In the genomic region with DNA sequence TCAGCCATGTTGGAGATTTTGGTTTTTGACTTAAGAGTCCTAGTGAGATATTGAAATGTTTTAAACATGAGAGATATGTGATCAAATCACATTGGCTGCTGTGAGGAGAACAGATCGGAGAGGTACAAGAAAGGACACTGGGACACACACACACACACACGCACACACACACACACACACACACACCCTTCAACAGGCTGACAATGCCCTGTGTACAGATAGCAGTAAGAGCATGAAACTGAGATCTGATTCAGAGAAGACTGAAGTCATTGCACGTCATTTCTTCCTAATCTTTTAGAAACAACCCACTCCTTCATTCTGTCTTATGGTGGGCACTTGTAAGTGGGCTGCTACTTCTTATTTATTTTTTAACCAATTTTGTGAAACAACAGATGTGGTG, we compare ENCODE assay signal across 1 cellular context.
TF ChIP-seq lines count a peak whose summit lies in the region.

No MANE protein-coding gene starts in this region.

TF ChIP-seq in K562, 482 proteins besides CTCF, POLR2A, EP300 and RAD21 (continued from another document and continues in another):
- TF ChIP-seq, protein P1, sequence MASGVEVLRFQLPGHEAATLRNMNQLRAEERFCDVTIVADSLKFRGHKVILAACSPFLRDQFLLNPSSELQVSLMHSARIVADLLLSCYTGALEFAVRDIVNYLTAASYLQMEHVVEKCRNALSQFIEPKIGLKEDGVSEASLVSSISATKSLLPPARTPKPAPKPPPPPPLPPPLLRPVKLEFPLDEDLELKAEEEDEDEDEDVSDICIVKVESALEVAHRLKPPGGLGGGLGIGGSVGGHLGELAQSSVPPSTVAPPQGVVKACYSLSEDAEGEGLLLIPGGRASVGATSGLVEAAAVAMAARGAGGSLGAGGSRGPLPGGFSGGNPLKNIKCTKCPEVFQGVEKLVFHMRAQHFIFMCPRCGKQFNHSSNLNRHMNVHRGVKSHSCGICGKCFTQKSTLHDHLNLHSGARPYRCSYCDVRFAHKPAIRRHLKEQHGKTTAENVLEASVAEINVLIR (CRISPR knock-in tag; IDR thresholded peaks at IDR 0.05), result no peak
- no peak for TF ChIP-seq DDX20 (tag; IDR thresholded peaks at IDR 0.05; ENCODE audit: low read depth)
- no peak for TF ChIP-seq ZNF217 (CRISPR knock-in tag; IDR thresholded peaks at IDR 0.05)
- no peak for TF ChIP-seq CAMTA2 (CRISPR knock-in tag; conservative IDR thresholded peaks at IDR 0.05)
- TF ChIP-seq SUPT5H (IDR thresholded peaks at IDR 0.05), result no peak
- TF ChIP-seq, protein P2, sequence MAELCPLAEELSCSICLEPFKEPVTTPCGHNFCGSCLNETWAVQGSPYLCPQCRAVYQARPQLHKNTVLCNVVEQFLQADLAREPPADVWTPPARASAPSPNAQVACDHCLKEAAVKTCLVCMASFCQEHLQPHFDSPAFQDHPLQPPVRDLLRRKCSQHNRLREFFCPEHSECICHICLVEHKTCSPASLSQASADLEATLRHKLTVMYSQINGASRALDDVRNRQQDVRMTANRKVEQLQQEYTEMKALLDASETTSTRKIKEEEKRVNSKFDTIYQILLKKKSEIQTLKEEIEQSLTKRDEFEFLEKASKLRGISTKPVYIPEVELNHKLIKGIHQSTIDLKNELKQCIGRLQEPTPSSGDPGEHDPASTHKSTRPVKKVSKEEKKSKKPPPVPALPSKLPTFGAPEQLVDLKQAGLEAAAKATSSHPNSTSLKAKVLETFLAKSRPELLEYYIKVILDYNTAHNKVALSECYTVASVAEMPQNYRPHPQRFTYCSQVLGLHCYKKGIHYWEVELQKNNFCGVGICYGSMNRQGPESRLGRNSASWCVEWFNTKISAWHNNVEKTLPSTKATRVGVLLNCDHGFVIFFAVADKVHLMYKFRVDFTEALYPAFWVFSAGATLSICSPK (IDR thresholded peaks at IDR 0.05; ENCODE audit: borderline replicate concordance), result no peak
- TF ChIP-seq, protein P3, sequence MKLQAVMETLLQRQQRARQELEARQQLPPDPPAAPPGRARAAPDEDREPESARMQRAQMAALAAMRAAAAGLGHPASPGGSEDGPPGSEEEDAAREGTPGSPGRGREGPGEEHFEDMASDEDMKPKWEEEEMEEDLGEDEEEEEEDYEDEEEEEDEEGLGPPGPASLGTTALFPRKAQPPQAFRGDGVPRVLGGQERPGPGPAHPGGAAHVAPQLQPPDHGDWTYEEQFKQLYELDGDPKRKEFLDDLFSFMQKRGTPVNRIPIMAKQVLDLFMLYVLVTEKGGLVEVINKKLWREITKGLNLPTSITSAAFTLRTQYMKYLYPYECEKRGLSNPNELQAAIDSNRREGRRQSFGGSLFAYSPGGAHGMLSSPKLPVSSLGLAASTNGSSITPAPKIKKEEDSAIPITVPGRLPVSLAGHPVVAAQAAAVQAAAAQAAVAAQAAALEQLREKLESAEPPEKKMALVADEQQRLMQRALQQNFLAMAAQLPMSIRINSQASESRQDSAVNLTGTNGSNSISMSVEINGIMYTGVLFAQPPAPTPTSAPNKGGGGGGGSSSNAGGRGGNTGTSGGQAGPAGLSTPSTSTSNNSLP (IDR thresholded peaks at IDR 0.05; ENCODE audit: borderline replicate concordance, low read depth, low read length), result no peak
- TF ChIP-seq ZNF699 (CRISPR knock-in tag; IDR thresholded peaks at IDR 0.05; ENCODE audit: insufficient replicate concordance), result no peak
- TF ChIP-seq, protein P4, sequence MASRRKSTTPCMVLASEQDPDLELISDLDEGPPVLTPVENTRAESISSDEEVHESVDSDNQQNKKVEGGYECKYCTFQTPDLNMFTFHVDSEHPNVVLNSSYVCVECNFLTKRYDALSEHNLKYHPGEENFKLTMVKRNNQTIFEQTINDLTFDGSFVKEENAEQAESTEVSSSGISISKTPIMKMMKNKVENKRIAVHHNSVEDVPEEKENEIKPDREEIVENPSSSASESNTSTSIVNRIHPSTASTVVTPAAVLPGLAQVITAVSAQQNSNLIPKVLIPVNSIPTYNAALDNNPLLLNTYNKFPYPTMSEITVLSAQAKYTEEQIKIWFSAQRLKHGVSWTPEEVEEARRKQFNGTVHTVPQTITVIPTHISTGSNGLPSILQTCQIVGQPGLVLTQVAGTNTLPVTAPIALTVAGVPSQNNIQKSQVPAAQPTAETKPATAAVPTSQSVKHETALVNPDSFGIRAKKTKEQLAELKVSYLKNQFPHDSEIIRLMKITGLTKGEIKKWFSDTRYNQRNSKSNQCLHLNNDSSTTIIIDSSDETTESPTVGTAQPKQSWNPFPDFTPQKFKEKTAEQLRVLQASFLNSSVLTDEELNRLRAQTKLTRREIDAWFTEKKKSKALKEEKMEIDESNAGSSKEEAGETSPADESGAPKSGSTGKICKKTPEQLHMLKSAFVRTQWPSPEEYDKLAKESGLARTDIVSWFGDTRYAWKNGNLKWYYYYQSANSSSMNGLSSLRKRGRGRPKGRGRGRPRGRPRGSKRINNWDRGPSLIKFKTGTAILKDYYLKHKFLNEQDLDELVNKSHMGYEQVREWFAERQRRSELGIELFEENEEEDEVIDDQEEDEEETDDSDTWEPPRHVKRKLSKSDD (conservative IDR thresholded peaks at IDR 0.05; ENCODE audit: low read length), result no peak
- no peak for TF ChIP-seq HNRNPL (IDR thresholded peaks at IDR 0.05; ENCODE audit: low read depth, low read length)
- TF ChIP-seq TEAD2 (tag; IDR thresholded peaks at IDR 0.05), result no peak
- no peak for TF ChIP-seq SNRNP70 (optimal IDR thresholded peaks at IDR 0.05; ENCODE audit: low read depth, low read length)
- TF ChIP-seq SAFB2 (IDR thresholded peaks at IDR 0.05; ENCODE audit: borderline replicate concordance, low read depth, low read length, severe bottlenecking), result no peak
- TF ChIP-seq KDM1A (IDR thresholded peaks at IDR 0.05), result peak; percentile 59 to 60; a peak in 3 of 4 replicates
- TF ChIP-seq ARID1B (IDR thresholded peaks at IDR 0.05), result peak; percentile 88
- no peak for TF ChIP-seq CHD4 (IDR thresholded peaks at IDR 0.05; ENCODE audit: insufficient read depth, insufficient replicate concordance, low read depth, low read length, poor library complexity, severe bottlenecking)
- no peak for TF ChIP-seq SMARCB1 (IDR thresholded peaks at IDR 0.05; ENCODE audit: insufficient read length, low read depth)
- TF ChIP-seq STAT5B (CRISPR knock-in tag; IDR thresholded peaks at IDR 0.05), result no peak
- TF ChIP-seq, protein P5, sequence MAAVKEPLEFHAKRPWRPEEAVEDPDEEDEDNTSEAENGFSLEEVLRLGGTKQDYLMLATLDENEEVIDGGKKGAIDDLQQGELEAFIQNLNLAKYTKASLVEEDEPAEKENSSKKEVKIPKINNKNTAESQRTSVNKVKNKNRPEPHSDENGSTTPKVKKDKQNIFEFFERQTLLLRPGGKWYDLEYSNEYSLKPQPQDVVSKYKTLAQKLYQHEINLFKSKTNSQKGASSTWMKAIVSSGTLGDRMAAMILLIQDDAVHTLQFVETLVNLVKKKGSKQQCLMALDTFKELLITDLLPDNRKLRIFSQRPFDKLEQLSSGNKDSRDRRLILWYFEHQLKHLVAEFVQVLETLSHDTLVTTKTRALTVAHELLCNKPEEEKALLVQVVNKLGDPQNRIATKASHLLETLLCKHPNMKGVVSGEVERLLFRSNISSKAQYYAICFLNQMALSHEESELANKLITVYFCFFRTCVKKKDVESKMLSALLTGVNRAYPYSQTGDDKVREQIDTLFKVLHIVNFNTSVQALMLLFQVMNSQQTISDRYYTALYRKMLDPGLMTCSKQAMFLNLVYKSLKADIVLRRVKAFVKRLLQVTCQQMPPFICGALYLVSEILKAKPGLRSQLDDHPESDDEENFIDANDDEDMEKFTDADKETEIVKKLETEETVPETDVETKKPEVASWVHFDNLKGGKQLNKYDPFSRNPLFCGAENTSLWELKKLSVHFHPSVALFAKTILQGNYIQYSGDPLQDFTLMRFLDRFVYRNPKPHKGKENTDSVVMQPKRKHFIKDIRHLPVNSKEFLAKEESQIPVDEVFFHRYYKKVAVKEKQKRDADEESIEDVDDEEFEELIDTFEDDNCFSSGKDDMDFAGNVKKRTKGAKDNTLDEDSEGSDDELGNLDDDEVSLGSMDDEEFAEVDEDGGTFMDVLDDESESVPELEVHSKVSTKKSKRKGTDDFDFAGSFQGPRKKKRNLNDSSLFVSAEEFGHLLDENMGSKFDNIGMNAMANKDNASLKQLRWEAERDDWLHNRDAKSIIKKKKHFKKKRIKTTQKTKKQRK (IDR thresholded peaks at IDR 0.05; ENCODE audit: borderline replicate concordance, low read depth, low read length), result no peak
- 0 out of 2 replicates have a peak, but pooled peaks have one; percentile 29 for TF ChIP-seq ZNF584 (CRISPR knock-in tag; IDR thresholded peaks at IDR 0.05; ENCODE audit: low read depth)
- peak; percentile 75 for TF ChIP-seq ZNF24 (IDR thresholded peaks at IDR 0.05)
- no peak for TF ChIP-seq NCOA2 (IDR thresholded peaks at IDR 0.05; ENCODE audit: partially characterized antibody in 2 of 2)
- TF ChIP-seq TCF3 (CRISPR knock-in tag; IDR thresholded peaks at IDR 0.05), result peak; percentile 65; the same call in 1 of the 2 replicates
- no peak for TF ChIP-seq ZNF780A (CRISPR knock-in tag; IDR thresholded peaks at IDR 0.05)
- TF ChIP-seq, protein P6, sequence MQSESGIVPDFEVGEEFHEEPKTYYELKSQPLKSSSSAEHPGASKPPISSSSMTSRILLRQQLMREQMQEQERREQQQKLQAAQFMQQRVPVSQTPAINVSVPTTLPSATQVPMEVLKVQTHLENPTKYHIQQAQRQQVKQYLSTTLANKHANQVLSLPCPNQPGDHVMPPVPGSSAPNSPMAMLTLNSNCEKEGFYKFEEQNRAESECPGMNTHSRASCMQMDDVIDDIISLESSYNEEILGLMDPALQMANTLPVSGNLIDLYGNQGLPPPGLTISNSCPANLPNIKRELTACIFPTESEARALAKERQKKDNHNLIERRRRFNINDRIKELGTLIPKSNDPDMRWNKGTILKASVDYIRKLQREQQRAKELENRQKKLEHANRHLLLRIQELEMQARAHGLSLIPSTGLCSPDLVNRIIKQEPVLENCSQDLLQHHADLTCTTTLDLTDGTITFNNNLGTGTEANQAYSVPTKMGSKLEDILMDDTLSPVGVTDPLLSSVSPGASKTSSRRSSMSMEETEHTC (IDR thresholded peaks at IDR 0.05), result no peak
- no peak for TF ChIP-seq SPI1 (IDR thresholded peaks at IDR 0.05; ENCODE audit: borderline replicate concordance, low read depth, low read length)
- TF ChIP-seq, protein P7, sequence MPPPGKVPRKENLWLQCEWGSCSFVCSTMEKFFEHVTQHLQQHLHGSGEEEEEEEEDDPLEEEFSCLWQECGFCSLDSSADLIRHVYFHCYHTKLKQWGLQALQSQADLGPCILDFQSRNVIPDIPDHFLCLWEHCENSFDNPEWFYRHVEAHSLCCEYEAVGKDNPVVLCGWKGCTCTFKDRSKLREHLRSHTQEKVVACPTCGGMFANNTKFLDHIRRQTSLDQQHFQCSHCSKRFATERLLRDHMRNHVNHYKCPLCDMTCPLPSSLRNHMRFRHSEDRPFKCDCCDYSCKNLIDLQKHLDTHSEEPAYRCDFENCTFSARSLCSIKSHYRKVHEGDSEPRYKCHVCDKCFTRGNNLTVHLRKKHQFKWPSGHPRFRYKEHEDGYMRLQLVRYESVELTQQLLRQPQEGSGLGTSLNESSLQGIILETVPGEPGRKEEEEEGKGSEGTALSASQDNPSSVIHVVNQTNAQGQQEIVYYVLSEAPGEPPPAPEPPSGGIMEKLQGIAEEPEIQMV (tag; conservative IDR thresholded peaks at IDR 0.05; ENCODE audit: low read depth), result no peak
- TF ChIP-seq TBP (optimal IDR thresholded peaks at IDR 0.05; ENCODE audit: low read depth, low read length), result no peak
- peak; percentile 31 for TF ChIP-seq MEIS2 (IDR thresholded peaks at IDR 0.05; ENCODE audit: partially characterized antibody)
- TF ChIP-seq ZNF143 (CRISPR knock-in tag; IDR thresholded peaks at IDR 0.05), result no peak
- no peak for TF ChIP-seq TGIF2 (CRISPR knock-in tag; IDR thresholded peaks at IDR 0.05)
- no peak for TF ChIP-seq SLC30A9 (CRISPR knock-in tag; IDR thresholded peaks at IDR 0.05)
- TF ChIP-seq, protein P8, sequence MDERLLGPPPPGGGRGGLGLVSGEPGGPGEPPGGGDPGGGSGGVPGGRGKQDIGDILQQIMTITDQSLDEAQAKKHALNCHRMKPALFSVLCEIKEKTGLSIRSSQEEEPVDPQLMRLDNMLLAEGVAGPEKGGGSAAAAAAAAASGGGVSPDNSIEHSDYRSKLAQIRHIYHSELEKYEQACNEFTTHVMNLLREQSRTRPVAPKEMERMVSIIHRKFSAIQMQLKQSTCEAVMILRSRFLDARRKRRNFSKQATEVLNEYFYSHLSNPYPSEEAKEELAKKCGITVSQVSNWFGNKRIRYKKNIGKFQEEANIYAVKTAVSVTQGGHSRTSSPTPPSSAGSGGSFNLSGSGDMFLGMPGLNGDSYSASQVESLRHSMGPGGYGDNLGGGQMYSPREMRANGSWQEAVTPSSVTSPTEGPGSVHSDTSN (CRISPR knock-in tag; IDR thresholded peaks at IDR 0.05; ENCODE audit: low read depth), result no peak
- TF ChIP-seq, protein P8 (tag; conservative IDR thresholded peaks at IDR 0.05; ENCODE audit: low read depth), result no peak
- no peak for TF ChIP-seq ETV1 (tag; conservative IDR thresholded peaks at IDR 0.05; ENCODE audit: low read depth)
- TF ChIP-seq RHOXF2B (CRISPR knock-in tag; conservative IDR thresholded peaks at IDR 0.05), result no peak
- TF ChIP-seq, protein P9, sequence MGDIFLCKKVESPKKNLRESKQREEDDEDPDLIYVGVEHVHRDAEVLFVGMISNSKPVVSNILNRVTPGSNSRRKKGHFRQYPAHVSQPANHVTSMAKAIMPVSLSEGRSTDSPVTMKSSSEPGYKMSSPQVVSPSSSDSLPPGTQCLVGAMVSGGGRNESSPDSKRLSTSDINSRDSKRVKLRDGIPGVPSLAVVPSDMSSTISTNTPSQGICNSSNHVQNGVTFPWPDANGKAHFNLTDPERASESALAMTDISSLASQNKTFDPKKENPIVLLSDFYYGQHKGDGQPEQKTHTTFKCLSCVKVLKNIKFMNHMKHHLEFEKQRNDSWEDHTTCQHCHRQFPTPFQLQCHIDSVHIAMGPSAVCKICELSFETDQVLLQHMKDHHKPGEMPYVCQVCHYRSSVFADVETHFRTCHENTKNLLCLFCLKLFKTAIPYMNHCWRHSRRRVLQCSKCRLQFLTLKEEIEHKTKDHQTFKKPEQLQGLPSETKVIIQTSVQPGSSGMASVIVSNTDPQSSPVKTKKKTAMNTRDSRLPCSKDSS (IDR thresholded peaks at IDR 0.05; ENCODE audit: low read depth, partially characterized antibody), result no peak
- TF ChIP-seq, protein P10, sequence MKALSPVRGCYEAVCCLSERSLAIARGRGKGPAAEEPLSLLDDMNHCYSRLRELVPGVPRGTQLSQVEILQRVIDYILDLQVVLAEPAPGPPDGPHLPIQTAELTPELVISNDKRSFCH (CRISPR knock-in tag; IDR thresholded peaks at IDR 0.05), result no peak
- TF ChIP-seq, protein P10 (tag; IDR thresholded peaks at IDR 0.05), result no peak
- no peak for TF ChIP-seq PHTF2 (CRISPR knock-in tag; IDR thresholded peaks at IDR 0.05)
